22 cellular contexts compared by ENCODE assay signal in genomic region chr2:202705446-202706020, GRCh38.
A peak's percentile ranks its signal among the peaks of the same experiment; 100 is the strongest.
DNase-seq lines count a peak whose midpoint lies in the region; ATAC-seq and TF ChIP-seq lines count a peak whose summit lies in the region.
"Had no signal": no experiment of that assay in that cellular context is flagged by ENCODE, and none has a peak within 500 bp of the region (broad histone marks: within the 10 kb centered on the region; RNA-seq: fewer than 3 reads in every experiment).

No MANE protein-coding gene starts in this region.

- H3K27ac ChIP-seq in body of pancreas = peak overlapping the region in 1 of 4 donors; percentile 1
- H3K27ac ChIP-seq: heart right ventricle, PC-9, SJSA1 had no signal

- H3K27me3 Mint-ChIP-seq in activated naive CD4-positive, alpha-beta T cell treated with anti-CD3 and anti-CD28 coated beads for 36 hours (ENCODE audit: low read depth) = no peaks in the 10 kb centered on the region
- no peaks in the 10 kb centered on the region for H3K27me3 Mint-ChIP-seq in activated naive CD8-positive, alpha-beta T cell treated with anti-CD3 and anti-CD28 coated beads, Interleukin-2, amount 50 U/mL, for 24 hours
- H3K27me3 Mint-ChIP-seq in progenitor cell of endocrine pancreas (no peaks in the 10 kb centered on the region), Calu3 (ENCODE audit: unreplicated experiment) (no peaks in the 10 kb centered on the region)
- H3K27me3 Mint-ChIP-seq: natural killer cell treated with Interleukin-12 subunit alpha and Interleukin-12 subunit beta and Interleukin-15 and Interleukin-18, amount 100 ng/mL, for 72 hours had no signal

- no peak overlapping the region for H3K4me3 ChIP-seq in body of pancreas
- H3K4me3 ChIP-seq: heart right ventricle, PC-9, SJSA1 had no signal

- no peaks in the 10 kb centered on the region for H3K27me3 ChIP-seq in body of pancreas
- H3K27me3 ChIP-seq: heart right ventricle, SJSA1 had no signal

- DNase-seq in activated naive CD4-positive, alpha-beta T cell treated with anti-CD3 and anti-CD28 coated beads for 36 hours = no peak
- no peak for DNase-seq in activated naive CD4-positive, alpha-beta T cell treated with anti-CD3 and anti-CD28 coated beads, Interleukin-2, amount 50 U/mL, for 16 hours
- DNase-seq in NCI-H146 treated with DMSO at 0.1 percent for 48 hours (lab: John Stamatoyannopoulos, UW; ENCODE audit: unreplicated experiment) (peak; percentile 1), progenitor cell of endocrine pancreas (ENCODE audit: low spot score, unreplicated experiment) (no peak), Calu3 (no peak), body of pancreas (no peak)
- DNase-seq in activated naive CD8-positive, alpha-beta T cell treated with anti-CD3 and anti-CD28 coated beads, Interleukin-2, amount 50 U/mL, for 24 hours = no peak
- DNase-seq: activated CD4-positive, alpha-beta T cell treated with anti-CD3 and anti-CD28 coated beads for 1 hour; activated T-cell treated with anti-CD3 and anti-CD28 coated beads, Interleukin-2, amount 50 U/mL, for 48 hours; aorta; COR-L47; endodermal cell; H7; heart right ventricle; MV-4-11; NCI-H2081 treated with DMSO at 0.1 percent for 48 hours; NCI-H524 treated with DMSO at 0.1 percent for 48 hours; PC-9; substantia nigra had no signal

- peaks cover 13% of the 10 kb centered on the region for H3K4me1 ChIP-seq in body of pancreas
- H3K4me1 ChIP-seq: heart right ventricle, SJSA1 had no signal

- peak overlapping the region; percentile 67 for H3K4me3 Mint-ChIP-seq in activated naive CD4-positive, alpha-beta T cell treated with anti-CD3 and anti-CD28 coated beads for 36 hours
- peak overlapping the region; percentile 35 for H3K4me3 Mint-ChIP-seq in activated naive CD8-positive, alpha-beta T cell treated with anti-CD3 and anti-CD28 coated beads, Interleukin-2, amount 50 U/mL, for 24 hours
- H3K4me3 Mint-ChIP-seq in progenitor cell of endocrine pancreas (ENCODE audit: low read depth) (no peak overlapping the region), Calu3 (ENCODE audit: low read depth, unreplicated experiment) (no peak overlapping the region)
- H3K4me3 Mint-ChIP-seq: endodermal cell; natural killer cell treated with Interleukin-12 subunit alpha and Interleukin-12 subunit beta and Interleukin-15 and Interleukin-18, amount 100 ng/mL, for 72 hours had no signal

- peak overlapping the region; percentile 89 for H3K27ac Mint-ChIP-seq in activated naive CD4-positive, alpha-beta T cell treated with anti-CD3 and anti-CD28 coated beads for 36 hours
- peak overlapping the region; percentile 76 for H3K27ac Mint-ChIP-seq in activated naive CD8-positive, alpha-beta T cell treated with anti-CD3 and anti-CD28 coated beads, Interleukin-2, amount 50 U/mL, for 24 hours
- H3K27ac Mint-ChIP-seq in progenitor cell of endocrine pancreas = peak overlapping the region; percentile 91
- no peak overlapping the region for H3K27ac Mint-ChIP-seq in Calu3 (ENCODE audit: unreplicated experiment)
- H3K27ac Mint-ChIP-seq: endodermal cell; natural killer cell treated with Interleukin-12 subunit alpha and Interleukin-12 subunit beta and Interleukin-15 and Interleukin-18, amount 100 ng/mL, for 72 hours had no signal

- no peaks in the 10 kb centered on the region for H3K9me3 ChIP-seq in body of pancreas
- H3K9me3 ChIP-seq: SJSA1 had no signal

- peaks cover 7% of the 10 kb centered on the region for H3K36me3 Mint-ChIP-seq in activated naive CD4-positive, alpha-beta T cell treated with anti-CD3 and anti-CD28 coated beads for 36 hours (ENCODE audit: low read depth)
- peaks cover 23% of the 10 kb centered on the region for H3K36me3 Mint-ChIP-seq in activated naive CD8-positive, alpha-beta T cell treated with anti-CD3 and anti-CD28 coated beads, Interleukin-2, amount 50 U/mL, for 24 hours (ENCODE audit: low read depth)
- H3K36me3 Mint-ChIP-seq in progenitor cell of endocrine pancreas (ENCODE audit: insufficient read depth) = peaks cover 17% of the 10 kb centered on the region
- H3K36me3 Mint-ChIP-seq in Calu3 (ENCODE audit: insufficient read depth, unreplicated experiment) = no peaks in the 10 kb centered on the region
- H3K36me3 Mint-ChIP-seq: natural killer cell treated with Interleukin-12 subunit alpha and Interleukin-12 subunit beta and Interleukin-15 and Interleukin-18, amount 100 ng/mL, for 72 hours had no signal

- peaks cover 69% of the 10 kb centered on the region for H3K4me1 Mint-ChIP-seq in activated naive CD4-positive, alpha-beta T cell treated with anti-CD3 and anti-CD28 coated beads for 36 hours (ENCODE audit: low read depth)
- peaks cover 66% of the 10 kb centered on the region for H3K4me1 Mint-ChIP-seq in activated naive CD8-positive, alpha-beta T cell treated with anti-CD3 and anti-CD28 coated beads, Interleukin-2, amount 50 U/mL, for 24 hours
- H3K4me1 Mint-ChIP-seq in progenitor cell of endocrine pancreas (ENCODE audit: low read depth) = peaks cover 10% of the 10 kb centered on the region
- peaks cover 11% of the 10 kb centered on the region for H3K4me1 Mint-ChIP-seq in Calu3 (ENCODE audit: low read depth, unreplicated experiment)
- H3K4me1 Mint-ChIP-seq: endodermal cell had no signal

- BruUV-seq in Calu3 (replicated peaks; lab: Mats Ljungman, UMichigan) = no TSS peak

- no peak for TF ChIP-seq POLR2A in body of pancreas (IDR thresholded peaks at IDR 0.05)

- H3K36me3 ChIP-seq in body of pancreas (replicated peaks in 1 of 2; ENCODE audit: insufficient read depth in 1 of 2, low read depth in 2 of 2) = no peaks in the 10 kb centered on the region
- H3K36me3 ChIP-seq: heart right ventricle, SJSA1 had no signal

- TF ChIP-seq CTCF in progenitor cell of endocrine pancreas (IDR thresholded peaks at IDR 0.05; ENCODE audit: unreplicated experiment) = no peak
- TF ChIP-seq CTCF in Calu3 (IDR thresholded peaks at IDR 0.05; ENCODE audit: unreplicated experiment) = no peak
- no peak for TF ChIP-seq CTCF in body of pancreas (IDR thresholded peaks at IDR 0.05)

- CTCF ChIA-PET in activated naive CD4-positive, alpha-beta T cell treated with anti-CD3 and anti-CD28 coated beads for 36 hours (lab: Charles Lee) = interaction anchor here (0.8 to 0.9 kb wide), 2 partner anchors 9 to 32 kb away, joined by 3 to 5 read pairs; no protein-coding TSS in a partner anchor
- CTCF ChIA-PET in Calu3 (lab: Charles Lee) = no interaction called here

- no peak for ATAC-seq in activated naive CD8-positive, alpha-beta T cell treated with anti-CD3 and anti-CD28 coated beads, Interleukin-2, amount 50 U/mL, for 24 hours
- ATAC-seq in HG03432 (IDR thresholded peaks at IDR 0.05; ENCODE audit: unreplicated experiment) = no peak
- ATAC-seq in body of pancreas = no peak
- ATAC-seq: heart right ventricle; natural killer cell treated with Interleukin-12 subunit alpha and Interleukin-12 subunit beta and Interleukin-15 and Interleukin-18, amount 100 ng/mL, for 72 hours had no signal

- intact Hi-C loops in activated naive CD4-positive, alpha-beta T cell treated with anti-CD3 and anti-CD28 coated beads for 36 hours (cut with micrococcal nuclease) = loop anchor here (1.0 to 10.0 kb wide), 2 partner anchors 45 to 309 kb away; partner anchors contain the start of gene NBEAL1
- intact Hi-C loops in Calu3 (cut with micrococcal nuclease; ENCODE audit: unreplicated experiment) = no loop called here
- intact Hi-C loops in body of pancreas (cut with DNase I) = no loop called here

- H3K9me3 Mint-ChIP-seq in activated naive CD4-positive, alpha-beta T cell treated with anti-CD3 and anti-CD28 coated beads for 36 hours = no peaks in the 10 kb centered on the region
- H3K9me3 Mint-ChIP-seq in activated naive CD8-positive, alpha-beta T cell treated with anti-CD3 and anti-CD28 coated beads, Interleukin-2, amount 50 U/mL, for 24 hours = no peaks in the 10 kb centered on the region
- H3K9me3 Mint-ChIP-seq in progenitor cell of endocrine pancreas (ENCODE audit: low read depth) (peaks cover 11% of the 10 kb centered on the region), Calu3 (ENCODE audit: low read depth, unreplicated experiment) (no peaks in the 10 kb centered on the region)

- WGBS in body of pancreas, 2 donors = 34 to 35% methylated on average over 4 of the region's 4 CpGs

Comparison
In these comparisons a context has a peak if more than half of its experiments do, and no peak if none do; other contexts are left out.
1. H3K4me3 Mint-ChIP-seq: peak in activated naive CD4-positive, alpha-beta T cell treated with anti-CD3 and anti-CD28 coated beads for 36 hours (single experiment) and activated naive CD8-positive, alpha-beta T cell treated with anti-CD3 and anti-CD28 coated beads, Interleukin-2, amount 50 U/mL, for 24 hours (single experiment); none in progenitor cell of endocrine pancreas (single experiment) and Calu3 (single experiment).